In the genomic region with DNA sequence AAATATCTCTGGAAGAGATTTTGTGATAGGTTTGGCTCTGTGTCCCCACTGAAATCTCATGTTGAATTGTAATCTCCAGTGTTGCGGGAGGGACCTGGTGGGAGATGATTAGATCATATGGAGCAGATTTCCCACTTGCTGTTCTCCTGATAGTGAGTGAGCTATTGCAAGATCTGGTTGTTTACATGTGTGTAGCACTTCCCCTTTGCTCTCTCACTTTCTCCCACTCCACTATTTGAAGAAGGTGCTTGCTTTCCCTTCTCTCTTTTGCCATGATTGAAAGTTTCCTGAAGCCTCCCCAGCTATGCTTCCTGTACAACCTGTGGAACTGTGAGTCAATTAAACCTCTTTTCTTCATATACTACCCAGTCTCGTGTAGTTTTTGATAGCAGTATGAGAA, we compare ENCODE assay signal across 1 cellular context.
A peak's percentile ranks its signal among the peaks of the same experiment; 100 is the strongest.
TF ChIP-seq lines count a peak whose summit lies in the region.

No MANE protein-coding gene starts in this region.

TF ChIP-seq in HepG2, 621 proteins besides CTCF, POLR2A, EP300 and RAD21 (continued from another document):
- no peak for TF ChIP-seq NR2F2 (IDR thresholded peaks at IDR 0.05; ENCODE audit: borderline replicate concordance, low read depth)
- TF ChIP-seq ZNF124 (CRISPR knock-in tag; IDR thresholded peaks at IDR 0.05), result 0 out of 2 replicates have a peak, but pooled peaks have one; percentile 63
- TF ChIP-seq, protein P1, sequence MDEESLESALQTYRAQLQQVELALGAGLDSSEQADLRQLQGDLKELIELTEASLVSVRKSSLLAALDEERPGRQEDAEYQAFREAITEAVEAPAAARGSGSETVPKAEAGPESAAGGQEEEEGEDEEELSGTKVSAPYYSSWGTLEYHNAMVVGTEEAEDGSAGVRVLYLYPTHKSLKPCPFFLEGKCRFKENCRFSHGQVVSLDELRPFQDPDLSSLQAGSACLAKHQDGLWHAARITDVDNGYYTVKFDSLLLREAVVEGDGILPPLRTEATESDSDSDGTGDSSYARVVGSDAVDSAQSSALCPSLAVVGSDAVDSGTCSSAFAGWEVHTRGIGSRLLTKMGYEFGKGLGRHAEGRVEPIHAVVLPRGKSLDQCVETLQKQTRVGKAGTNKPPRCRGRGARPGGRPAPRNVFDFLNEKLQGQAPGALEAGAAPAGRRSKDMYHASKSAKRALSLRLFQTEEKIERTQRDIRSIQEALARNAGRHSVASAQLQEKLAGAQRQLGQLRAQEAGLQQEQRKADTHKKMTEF (CRISPR knock-in tag; IDR thresholded peaks at IDR 0.05), result peak; percentile 51; the same call in 1 of the 2 replicates
- TF ChIP-seq ZNF205 (CRISPR knock-in tag; IDR thresholded peaks at IDR 0.05), result peak; percentile 55; the same call in 1 of the 2 replicates
- TF ChIP-seq ZNF644 (CRISPR knock-in tag; IDR thresholded peaks at IDR 0.05; ENCODE audit: low read depth), result peak; percentile 55; the same call in 1 of the 2 replicates
- TF ChIP-seq SUZ12 (IDR thresholded peaks at IDR 0.05; ENCODE audit: low read depth, low read length), result no peak
- peak; percentile 88 for TF ChIP-seq FOXA3 (CRISPR knock-in tag; IDR thresholded peaks at IDR 0.05)
- no peak for TF ChIP-seq ZNF326 (CRISPR knock-in tag; IDR thresholded peaks at IDR 0.05; ENCODE audit: borderline replicate concordance)
- peak; percentile 65 for TF ChIP-seq FOXO1 (CRISPR knock-in tag; IDR thresholded peaks at IDR 0.05)
- no peak for TF ChIP-seq SYNCRIP (IDR thresholded peaks at IDR 0.05; ENCODE audit: insufficient read depth, low read depth, low read length)
- TF ChIP-seq MED1 (CRISPR knock-in tag; IDR thresholded peaks at IDR 0.05), result peak; percentile 66; the same call in 1 of the 2 replicates
- 0 out of 2 replicates have a peak, but pooled peaks have one; percentile 37 for TF ChIP-seq THAP11 (CRISPR knock-in tag; IDR thresholded peaks at IDR 0.05)
- peak; percentile 52; the same call in 1 of the 2 replicates for TF ChIP-seq MIXL1 (CRISPR knock-in tag; IDR thresholded peaks at IDR 0.05)
- peak; percentile 34; the same call in 1 of the 2 replicates for TF ChIP-seq ELF1 (CRISPR knock-in tag; IDR thresholded peaks at IDR 0.05)
- TF ChIP-seq SAP130 (CRISPR knock-in tag; IDR thresholded peaks at IDR 0.05; ENCODE audit: low read depth), result peak; percentile 47
- TF ChIP-seq CEBPG (CRISPR knock-in tag; IDR thresholded peaks at IDR 0.05), result peak; percentile 45
- no peak for TF ChIP-seq FOXA1 (IDR thresholded peaks at IDR 0.05)
- TF ChIP-seq FOXA1 (CRISPR knock-in tag; IDR thresholded peaks at IDR 0.05), result peak; percentile 87
- peak; percentile 49; the same call in 1 of the 2 replicates for TF ChIP-seq FOXJ3 (CRISPR knock-in tag; IDR thresholded peaks at IDR 0.05; ENCODE audit: borderline replicate concordance)
- TF ChIP-seq TBX3 (IDR thresholded peaks at IDR 0.05; ENCODE audit: borderline replicate concordance), result peak; percentile 17; the same call in 1 of the 2 replicates
- peak; percentile 60 for TF ChIP-seq FOXP4 (CRISPR knock-in tag; IDR thresholded peaks at IDR 0.05)
- TF ChIP-seq ZNF3 (CRISPR knock-in tag; IDR thresholded peaks at IDR 0.05), result no peak
- 0 out of 2 replicates have a peak, but pooled peaks have one; percentile 37 for TF ChIP-seq KAT7 (CRISPR knock-in tag; IDR thresholded peaks at IDR 0.05; ENCODE audit: borderline replicate concordance)
